ENCODE assay signal across 19 cellular contexts in the genomic region with DNA sequence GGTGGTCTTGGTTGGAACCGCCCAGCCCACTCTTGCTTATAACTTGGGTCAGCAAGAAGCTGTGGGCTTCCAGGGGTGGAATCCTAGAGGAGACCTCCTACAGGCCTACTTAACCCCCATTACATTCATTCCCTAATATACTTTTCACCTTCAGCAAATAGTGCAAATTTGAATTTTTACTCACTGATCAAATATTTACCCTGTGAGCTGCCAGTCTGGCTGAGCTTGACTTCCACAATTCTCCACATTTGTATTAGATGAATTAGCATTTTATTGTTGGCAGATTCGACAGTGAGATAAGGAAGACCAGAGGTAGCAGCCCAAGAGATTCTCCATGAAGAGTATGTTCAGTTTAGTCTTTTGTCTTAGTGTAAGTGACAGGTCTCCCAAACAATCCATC.
DNase-seq lines count a peak whose midpoint lies in the region; ATAC-seq, FAIRE-seq and TF ChIP-seq lines count a peak whose summit lies in the region.
"Had no signal": no experiment of that assay in that cellular context is flagged by ENCODE, and none has a peak within 500 bp of the region (broad histone marks: within the 10 kb centered on the region; RNA-seq: fewer than 3 reads in every experiment).

No MANE protein-coding gene starts in this region.

- peaks cover 60% of the 10 kb centered on the region for H3K4me1 ChIP-seq in SJSA1 (replicated peaks)
- peaks cover 38% of the 10 kb centered on the region for H3K4me1 ChIP-seq in keratinocyte (ENCODE audit: control insufficient read depth, extremely low read depth, insufficient read depth, low read length)
- H3K4me1 ChIP-seq in smooth muscle cell (ENCODE audit: low read depth) = peaks cover 42% of the 10 kb centered on the region

- DNase-seq in NCI-H146 (lab: John Stamatoyannopoulos, UW) (peak; percentile 47), SJSA1 (ENCODE audit: low read depth in 1 of 2, low spot score in 2 of 2) (no peak), keratinocyte (ENCODE audit: low read depth, low spot score) (no peak), smooth muscle cell (lab: John Stamatoyannopoulos, UW; ENCODE audit: unreplicated experiment) (no peak), kidney glomerular epithelial cell (lab: John Stamatoyannopoulos, UW) (no peak)
- no peak for DNase-seq in activated T-helper 2 cell treated with anti-CD3 and anti-CD28 coated beads, Interferon-gamma antibody, Interleukin-2, Interleukin-4, amounts not matched to agents 10 μg/mL and 5 μg/mL and 100 μg/mL, durations not matched to agents 14 hours and 24 hours and 36 hours (ENCODE audit: low spot score)
- DNase-seq: activated CD4-positive, alpha-beta T cell treated with anti-CD3 and anti-CD28 coated beads for 48 hours; activated CD8-positive, alpha-beta memory T cell treated with anti-CD3 and anti-CD28 coated beads, Interleukin-2, amount 50 U/mL, for 48 hours; BE2C; left colon; NCI-H1048; NCI-H2107; NCI-H774; sigmoid colon; stomach had no signal

- FAIRE-seq in keratinocyte (lab: Jason Lieb, UNC) = no peak
- FAIRE-seq: TTC549 had no signal

- H3K79me2 ChIP-seq in keratinocyte (ENCODE audit: control insufficient read depth, insufficient read depth, low read length) (no peaks in the 10 kb centered on the region), smooth muscle cell (ENCODE audit: low read depth) (no peaks in the 10 kb centered on the region)

- H2AFZ ChIP-seq in keratinocyte (ENCODE audit: control insufficient read depth, low read length) (no peak overlapping the region), smooth muscle cell (ENCODE audit: low read depth) (no peak overlapping the region)

- H3K27ac Mint-ChIP-seq in activated T-helper 2 cell treated with anti-CD3 and anti-CD28 coated beads, Interferon-gamma antibody, Interleukin-2, Interleukin-4, amounts not matched to agents 10 μg/mL and 5 μg/mL and 100 μg/mL, durations not matched to agents 14 hours and 24 hours and 36 hours = no peak overlapping the region

- H3K27me3 Mint-ChIP-seq in activated T-helper 2 cell treated with anti-CD3 and anti-CD28 coated beads, Interferon-gamma antibody, Interleukin-2, Interleukin-4, amounts not matched to agents 10 μg/mL and 5 μg/mL and 100 μg/mL, durations not matched to agents 14 hours and 24 hours and 36 hours (ENCODE audit: low read depth) = peaks cover 2% of the 10 kb centered on the region

- H3K4me1 Mint-ChIP-seq in activated T-helper 2 cell treated with anti-CD3 and anti-CD28 coated beads, Interferon-gamma antibody, Interleukin-2, Interleukin-4, amounts not matched to agents 10 μg/mL and 5 μg/mL and 100 μg/mL, durations not matched to agents 14 hours and 24 hours and 36 hours (ENCODE audit: low read depth) = peaks cover 7% of the 10 kb centered on the region

- peak overlapping the region; percentile 88 for H3K27ac ChIP-seq in SJSA1
- H3K27ac ChIP-seq in keratinocyte (ENCODE audit: control insufficient read depth, insufficient read depth, low read length) = peak overlapping the region; percentile 59
- H3K27ac ChIP-seq in smooth muscle cell (ENCODE audit: low read depth) = peak overlapping the region; percentile 58
- H3K27ac ChIP-seq: KMS-11 had no signal

- H3K4me2 ChIP-seq in keratinocyte (ENCODE audit: control insufficient read depth, extremely low read depth, insufficient read depth, low read depth, low read length) (no peak overlapping the region), smooth muscle cell (no peak overlapping the region)
- H3K4me2 ChIP-seq: KMS-11 had no signal

- TF ChIP-seq CTCF in keratinocyte (optimal IDR thresholded peaks at IDR 0.05 in 1 of 3, IDR thresholded peaks at IDR 0.05 in 1 of 3, conservative IDR thresholded peaks at IDR 0.05 in 1 of 3; ENCODE audit: extremely low read depth in 1 of 3, insufficient read depth in 2 of 3, low read length in 3 of 3) (no peak), smooth muscle cell (IDR thresholded peaks at IDR 0.05; ENCODE audit: borderline replicate concordance, insufficient read depth, poor library complexity, severe bottlenecking) (no peak)

- H3K4me3 ChIP-seq in SJSA1 (no peak overlapping the region), keratinocyte (ENCODE audit: control insufficient read depth in 2 of 3, extremely low read depth in 1 of 3, insufficient read depth in 2 of 3, low read depth in 1 of 3, low read length in 3 of 3) (no peak overlapping the region), smooth muscle cell (no peak overlapping the region)
- H3K4me3 ChIP-seq: sigmoid colon, stomach had no signal

- H3K9me3 ChIP-seq in SJSA1 (replicated peaks) (no peaks in the 10 kb centered on the region), keratinocyte (ENCODE audit: control insufficient read depth, low read depth, low read length) (no peaks in the 10 kb centered on the region), smooth muscle cell (replicated peaks; ENCODE audit: low read depth) (no peaks in the 10 kb centered on the region)
- H3K9me3 ChIP-seq: BE2C, sigmoid colon, stomach had no signal

- no peaks in the 10 kb centered on the region for H3K36me3 Mint-ChIP-seq in activated T-helper 2 cell treated with anti-CD3 and anti-CD28 coated beads, Interferon-gamma antibody, Interleukin-2, Interleukin-4, amounts not matched to agents 10 μg/mL and 5 μg/mL and 100 μg/mL, durations not matched to agents 14 hours and 24 hours and 36 hours (ENCODE audit: low read depth)

- H3K36me3 ChIP-seq in SJSA1 (no peaks in the 10 kb centered on the region), keratinocyte (ENCODE audit: control insufficient read depth in 2 of 2, extremely low read depth in 1 of 2, insufficient read depth in 2 of 2, low read length in 2 of 2) (no peaks in the 10 kb centered on the region), smooth muscle cell (ENCODE audit: low read depth) (no peaks in the 10 kb centered on the region)
- H3K36me3 ChIP-seq: BE2C, sigmoid colon, stomach had no signal

- WGBS in smooth muscle cell (ENCODE audit: low lambda C conversion rate) = 69% methylated on average over 2 of the region's 2 CpGs

- H4K20me1 ChIP-seq in keratinocyte (ENCODE audit: control insufficient read depth, extremely low read depth, insufficient read depth, low read length) (no peaks in the 10 kb centered on the region), smooth muscle cell (ENCODE audit: low read depth) (no peaks in the 10 kb centered on the region)

- H3K9ac ChIP-seq in keratinocyte (ENCODE audit: control insufficient read depth, extremely low read depth, insufficient read depth, low read length) (peak overlapping the region; percentile 33), smooth muscle cell (ENCODE audit: low read depth) (no peak overlapping the region)
- H3K9ac ChIP-seq: KMS-11 had no signal

- H3K9me1 ChIP-seq in keratinocyte (ENCODE audit: control insufficient read depth, extremely low read depth, insufficient read depth, low read length) = no peaks in the 10 kb centered on the region

- H3K9me3 Mint-ChIP-seq in activated T-helper 2 cell treated with anti-CD3 and anti-CD28 coated beads, Interferon-gamma antibody, Interleukin-2, Interleukin-4, amounts not matched to agents 10 μg/mL and 5 μg/mL and 100 μg/mL, durations not matched to agents 14 hours and 24 hours and 36 hours = no peaks in the 10 kb centered on the region

- H3K27me3 ChIP-seq in SJSA1 (replicated peaks) (no peaks in the 10 kb centered on the region), keratinocyte (ENCODE audit: control insufficient read depth, extremely low read depth, insufficient read depth, low read length) (no peaks in the 10 kb centered on the region), smooth muscle cell (ENCODE audit: low read depth) (no peaks in the 10 kb centered on the region)
- H3K27me3 ChIP-seq: BE2C, sigmoid colon had no signal

- dilution Hi-C loops in keratinocyte (cut with MboI; ENCODE audit: extremely low pct_ligation_motif_present, low sequenced_read_pairs) = no loop called here

- no peak overlapping the region for H3K4me3 Mint-ChIP-seq in activated T-helper 2 cell treated with anti-CD3 and anti-CD28 coated beads, Interferon-gamma antibody, Interleukin-2, Interleukin-4, amounts not matched to agents 10 μg/mL and 5 μg/mL and 100 μg/mL, durations not matched to agents 14 hours and 24 hours and 36 hours (ENCODE audit: low read depth)

- no peak for ATAC-seq in HG03521 (IDR thresholded peaks at IDR 0.05; ENCODE audit: unreplicated experiment)
- ATAC-seq: HCT116, left colon had no signal

- H3F3A ChIP-seq in smooth muscle cell (ENCODE audit: low read depth) = peaks cover 4% of the 10 kb centered on the region

- intact Hi-C loops in activated T-helper 2 cell treated with anti-CD3 and anti-CD28 coated beads, Interferon-gamma antibody, Interleukin-2, Interleukin-4, amounts not matched to agents 10 μg/mL and 5 μg/mL and 100 μg/mL, durations not matched to agents 14 hours and 24 hours and 36 hours (cut with micrococcal nuclease) = no loop called here
